ENCODE assay signal across 1 cellular context in genomic region chr16:2429771-2430663, GRCh38.
TF ChIP-seq lines count a peak whose summit lies in the region.

No MANE protein-coding gene starts in this region.

TF ChIP-seq in H1, 55 proteins besides CTCF, POLR2A, EP300 and RAD21:
- TF ChIP-seq KDM4A (IDR thresholded peaks at IDR 0.05; ENCODE audit: low read depth, low read length, severe bottlenecking) (peak; percentile 15), SIN3A (conservative IDR thresholded peaks at IDR 0.05 in 1 of 2, IDR thresholded peaks at IDR 0.05 in 1 of 2; ENCODE audit: low read depth in 1 of 2, low read length in 2 of 2) (0 out of 4 replicates have a peak, but pooled peaks of 1 of the 2 experiments have one; percentile 48), GABPA (IDR thresholded peaks at IDR 0.05; ENCODE audit: borderline replicate concordance, insufficient read depth, low read length) (no peak)
TF ChIP-seq in H1: peak in this region for 2.
